In the genomic region with DNA sequence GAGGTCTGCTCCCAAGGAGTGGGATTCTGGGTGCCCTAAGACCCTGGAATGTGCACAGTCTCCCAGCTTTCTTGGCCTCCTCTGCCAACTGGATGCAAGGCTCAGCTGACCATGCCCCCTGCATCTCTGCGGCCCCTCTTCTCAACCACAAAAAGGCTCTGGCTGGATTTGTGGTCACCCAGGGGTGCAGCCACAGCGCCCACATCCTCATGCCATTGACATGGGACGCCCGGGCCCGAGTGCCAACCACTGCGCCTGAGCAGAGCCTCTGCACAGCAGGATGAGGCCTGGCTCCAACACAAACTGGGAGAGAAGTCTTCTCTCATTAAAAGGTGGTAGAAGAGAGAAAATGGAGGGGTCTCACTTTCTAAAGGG, we compare ENCODE assay signal across 11 cellular contexts.
DNase-seq lines count a peak whose midpoint lies in the region; ATAC-seq and TF ChIP-seq lines count a peak whose summit lies in the region.
"Had no signal": no experiment of that assay in that cellular context is flagged by ENCODE, and none has a peak within 500 bp of the region (broad histone marks: within the 10 kb centered on the region; RNA-seq: fewer than 3 reads in every experiment).

No MANE protein-coding gene starts in this region.

- H2AFZ ChIP-seq in H9 (ENCODE audit: low read length) (no peak overlapping the region), smooth muscle cell (ENCODE audit: low read depth) (no peak overlapping the region), neural progenitor cell (replicated peaks) (no peak overlapping the region)

- no peak overlapping the region for H3K4me3 ChIP-seq in smooth muscle cell
- no peak overlapping the region for H3K4me3 ChIP-seq in ovary
- H3K4me3 ChIP-seq in neural progenitor cell = no peak overlapping the region

- H4K5ac ChIP-seq in H9 (ENCODE audit: insufficient read length, low read depth, low read length) = no peak overlapping the region

- H4K91ac ChIP-seq in H9 (ENCODE audit: insufficient read length, low read depth, low read length) = no peak overlapping the region

- no peak overlapping the region for H2BK5ac ChIP-seq in H9 (ENCODE audit: insufficient read length, low read length)

- no peak overlapping the region for H2BK20ac ChIP-seq in H9 (ENCODE audit: low read depth, low read length, poor library complexity, severe bottlenecking)

- peak; percentile 11 to 35 (median 23) for ATAC-seq in T-cell (replicated peaks in 1 of 4)

- H3K27me3 ChIP-seq in H9 (ENCODE audit: insufficient read depth, low read length) (no peaks in the 10 kb centered on the region), smooth muscle cell (ENCODE audit: low read depth) (no peaks in the 10 kb centered on the region), ovary (no peaks in the 10 kb centered on the region), neural progenitor cell (no peaks in the 10 kb centered on the region)

- H3K27ac Mint-ChIP-seq in H9 = peak overlapping the region in 2 of 3 experiments; percentile 63 to 82; a peak in 4 of 7 replicates
- peak overlapping the region; percentile 69 to 83 for H3K27ac Mint-ChIP-seq in T-cell
- no peak overlapping the region for H3K27ac Mint-ChIP-seq in neural progenitor cell
- H3K27ac Mint-ChIP-seq: dendritic cell treated with granulocyte-macrophage colony-stimulating factor and Interleukin-4, amounts not matched to agents 40 ng/mL and 50 ng/mL, for 4 days had no signal

- H3K4me1 Mint-ChIP-seq in H9 (peaks cover 46 to 49% of the 10 kb centered on the region in 2 experiments), T-cell (peaks cover 88 to 95% (median 91%) of the 10 kb centered on the region in 3 donors), neural progenitor cell (peaks cover 27% of the 10 kb centered on the region)

- H3K36me3 Mint-ChIP-seq in H9 (ENCODE audit: insufficient read depth in 1 of 3, low read depth in 3 of 3) = peaks cover 18 to 27% (median 25%) of the 10 kb centered on the region in 3 experiments
- H3K36me3 Mint-ChIP-seq in T-cell = peaks cover 29% of the 10 kb centered on the region
- H3K36me3 Mint-ChIP-seq in neural progenitor cell = peaks cover 12% of the 10 kb centered on the region

- H2AK5ac ChIP-seq in H9 (ENCODE audit: insufficient read length, low read length) = no peak overlapping the region

- H3K56ac ChIP-seq in H9 (ENCODE audit: insufficient read length, low read depth, low read length) = no peak overlapping the region

- H3K9me3 ChIP-seq in H9 (ENCODE audit: control insufficient read depth, low read depth, low read length) = no peaks in the 10 kb centered on the region
- no peaks in the 10 kb centered on the region for H3K9me3 ChIP-seq in smooth muscle cell (replicated peaks; ENCODE audit: low read depth)
- no peaks in the 10 kb centered on the region for H3K9me3 ChIP-seq in ovary
- no peaks in the 10 kb centered on the region for H3K9me3 ChIP-seq in neural progenitor cell (ENCODE audit: low read depth)

- H3K23ac ChIP-seq in H9 (ENCODE audit: insufficient read length, low read depth, low read length) = no peak overlapping the region

- no peak overlapping the region for H2BK120ac ChIP-seq in H9 (ENCODE audit: low read depth, low read length, poor library complexity, severe bottlenecking)

- H3K36me3 ChIP-seq in smooth muscle cell (ENCODE audit: low read depth) = no peaks in the 10 kb centered on the region
- no peaks in the 10 kb centered on the region for H3K36me3 ChIP-seq in ovary
- no peaks in the 10 kb centered on the region for H3K36me3 ChIP-seq in neural progenitor cell

- H3K4me2 ChIP-seq in H9 (ENCODE audit: insufficient read depth, insufficient read length, low read length) = no peak overlapping the region
- H3K4me2 ChIP-seq in smooth muscle cell = peak overlapping the region; percentile 71
- H3K4me2 ChIP-seq in neural progenitor cell = no peak overlapping the region

- peaks cover 14% of the 10 kb centered on the region for H3K79me1 ChIP-seq in H9 (ENCODE audit: insufficient read depth, low read depth, low read length, poor library complexity, severe bottlenecking)

- H3K9me3 Mint-ChIP-seq in H9 (no peaks in the 10 kb centered on the region), T-cell (peaks cover 0 to 5% (median 0%) of the 10 kb centered on the region in 3 donors), neural progenitor cell (no peaks in the 10 kb centered on the region)
- H3K9me3 Mint-ChIP-seq: dendritic cell treated with granulocyte-macrophage colony-stimulating factor and Interleukin-4, amounts not matched to agents 40 ng/mL and 50 ng/mL, for 4 days had no signal

- no peaks in the 10 kb centered on the region for H3K23me2 ChIP-seq in H9 (ENCODE audit: insufficient read length, low read depth, low read length, poor library complexity, severe bottlenecking)

- no peak overlapping the region for H3K9ac ChIP-seq in H9 (ENCODE audit: extremely low read depth, insufficient read length, low read length)
- no peak overlapping the region for H3K9ac ChIP-seq in smooth muscle cell (ENCODE audit: low read depth)
- no peak overlapping the region for H3K9ac ChIP-seq in neural progenitor cell

- H3K79me2 ChIP-seq in H9 (ENCODE audit: insufficient read depth, low read length) (peaks cover 39% of the 10 kb centered on the region; the same call in 1 of the 2 replicates), smooth muscle cell (ENCODE audit: low read depth) (peaks cover 30% of the 10 kb centered on the region), neural progenitor cell (ENCODE audit: low read depth) (peaks cover 2% of the 10 kb centered on the region)

- no peak overlapping the region for H3K4ac ChIP-seq in H9 (ENCODE audit: low read depth, low read length)

- H3F3A ChIP-seq in smooth muscle cell (ENCODE audit: low read depth) (no peaks in the 10 kb centered on the region), neural progenitor cell (ENCODE audit: low read depth) (no peaks in the 10 kb centered on the region)

- TF ChIP-seq EP300 in ovary (IDR thresholded peaks at IDR 0.05) = no peak

- H3K4me1 ChIP-seq in H9 (ENCODE audit: insufficient read depth, low read length) (peaks cover 3% of the 10 kb centered on the region; the same call in 1 of the 2 replicates), smooth muscle cell (ENCODE audit: low read depth) (peaks cover 6% of the 10 kb centered on the region), ovary (ENCODE audit: insufficient read depth) (peaks cover 40% of the 10 kb centered on the region), neural progenitor cell (peaks cover 3% of the 10 kb centered on the region)

- no peak overlapping the region for H2BK15ac ChIP-seq in H9 (ENCODE audit: low read depth, low read length)

- intact Hi-C loops in ovary (cut with DNase I) = no loop called here

- H3K14ac ChIP-seq in H9 (ENCODE audit: insufficient read depth, low read length) = no peak overlapping the region

- WGBS in H9 (ENCODE audit: extremely low coverage, insufficient read length, low lambda C conversion rate) = no CpG with 5 or more reads among the region's 6 CpGs
- WGBS in smooth muscle cell (ENCODE audit: low lambda C conversion rate) = 48% methylated on average over 6 of the region's 6 CpGs
- 84 to 90% (median 86%) methylated on average over 6 of the region's 6 CpGs for WGBS in ovary, 3 donors

- H4K20me1 ChIP-seq in H9 (ENCODE audit: control insufficient read depth, insufficient read depth, insufficient read length) (peaks cover 3% of the 10 kb centered on the region), smooth muscle cell (ENCODE audit: low read depth) (peaks cover 82% of the 10 kb centered on the region), neural progenitor cell (ENCODE audit: low read depth) (no peaks in the 10 kb centered on the region)

- H3K4me3 Mint-ChIP-seq in H9 (no peak overlapping the region), T-cell (peak overlapping the region in 2 of 3 donors; percentile 21 to 71), neural progenitor cell (no peak overlapping the region)
- H3K4me3 Mint-ChIP-seq: dendritic cell treated with granulocyte-macrophage colony-stimulating factor and Interleukin-4, amounts not matched to agents 40 ng/mL and 50 ng/mL, for 4 days had no signal

- no peak overlapping the region for H3T11ph ChIP-seq in H9 (ENCODE audit: low read length)

- POLR2A ChIA-PET in T-cell (lab: Charles Lee) = no interaction called here

- H2BK12ac ChIP-seq in H9 (ENCODE audit: insufficient read length, low read depth, low read length) = no peak overlapping the region

- no peak overlapping the region for H4K8ac ChIP-seq in H9 (replicated peaks; ENCODE audit: insufficient read length, low read depth, low read length)

- H3K18ac ChIP-seq in H9 (ENCODE audit: insufficient read length, low read depth, low read length) = no peak overlapping the region

- DNase-seq in H9 = no peak
- DNase-seq in T-cell = no peak
- DNase-seq in glomerular visceral epithelial cell (ENCODE audit: extremely low spot score) = peak; percentile 92
- DNase-seq in smooth muscle cell (lab: John Stamatoyannopoulos, UW; ENCODE audit: unreplicated experiment) = no peak
- DNase-seq in ovary = no peak
- no peak for DNase-seq in neural progenitor cell (ENCODE audit: low spot score)
- DNase-seq in cerebellum (ENCODE audit: low spot score) = no peak
- no peak for DNase-seq in HT-29 (ENCODE audit: low spot score)
- DNase-seq: NCI-H2227 treated with DMSO at 0.1 percent for 48 hours, SIG-M5 had no signal

- no peaks in the 10 kb centered on the region for H3K27me3 Mint-ChIP-seq in H9 (ENCODE audit: low read depth)
- no peaks in the 10 kb centered on the region for H3K27me3 Mint-ChIP-seq in T-cell
- peaks cover 3% of the 10 kb centered on the region for H3K27me3 Mint-ChIP-seq in neural progenitor cell (ENCODE audit: insufficient read depth, low read depth)

- TF ChIP-seq POLR2A in ovary (IDR thresholded peaks at IDR 0.05) = no peak

- TF ChIP-seq CTCF in H9 (conservative IDR thresholded peaks at IDR 0.05) = no peak
- no peak for TF ChIP-seq CTCF in smooth muscle cell (IDR thresholded peaks at IDR 0.05; ENCODE audit: borderline replicate concordance, insufficient read depth, poor library complexity, severe bottlenecking)
- TF ChIP-seq CTCF in ovary (IDR thresholded peaks at IDR 0.05) = no peak
- no peak for TF ChIP-seq CTCF in neural progenitor cell (IDR thresholded peaks at IDR 0.05)

- CTCF ChIA-PET in T-cell (lab: Charles Lee) = no interaction called here

- no peak overlapping the region for H3K27ac ChIP-seq in H9 (ENCODE audit: insufficient read length, low read depth, low read length)
- peak overlapping the region; percentile 22 for H3K27ac ChIP-seq in smooth muscle cell (ENCODE audit: low read depth)
- H3K27ac ChIP-seq in ovary = no peak overlapping the region
- no peak overlapping the region for H3K27ac ChIP-seq in neural progenitor cell

Comparison
In these comparisons a context has a peak if more than half of its experiments do, and no peak if none do; other contexts are left out.
1. H3K4me3 Mint-ChIP-seq: peak in T-cell (2 of 3); none in H9 (0 of 2) and neural progenitor cell (single experiment).